8 cellular contexts compared by ENCODE assay signal in genomic region chr15:41115652-41116115, GRCh38. TPM values are rescaled to one million over a fixed set of nuclear protein-coding genes. Genes with fewer than 3 reads are reported as not detected.
DNase-seq lines count a peak whose midpoint lies in the region; ATAC-seq and TF ChIP-seq lines count a peak whose summit lies in the region.

No MANE protein-coding gene starts in this region.

- H3K4me2 ChIP-seq in parathyroid adenoma (ENCODE audit: low read length), result peak overlapping the region; percentile 68

- H3K9me3 ChIP-seq in parathyroid adenoma (ENCODE audit: control insufficient read depth, low read length), result no peaks in the 10 kb centered on the region

- H3K79me2 ChIP-seq in parathyroid adenoma, result peaks cover 5% of the 10 kb centered on the region

- no peaks in the 10 kb centered on the region for H3K36me3 ChIP-seq in parathyroid adenoma (ENCODE audit: control insufficient read depth, insufficient read depth, low read length)

- DNase-seq in Ammon's horn (ENCODE audit: low spot score), result peak; percentile 39
- DNase-seq in SHP77 treated with DMSO at 0.1 percent for 48 hours (lab: John Stamatoyannopoulos, UW), result peak; percentile 50
- DNase-seq in activated naive CD4-positive, alpha-beta T cell treated with Interleukin-2 at 50 U/mL for 16 hours, result peak; percentile 82
- DNase-seq in head of caudate nucleus, result peak in 41 of 42 donors; percentile 48 to 88 (median 71)
- no peak for DNase-seq in type B pancreatic cell (ENCODE audit: extremely low spot score, unreplicated experiment)

- H3K9me3 Mint-ChIP-seq in type B pancreatic cell, result no peaks in the 10 kb centered on the region

- H3K9ac ChIP-seq in parathyroid adenoma, result peak overlapping the region; percentile 89

- peak overlapping the region; percentile 97 for H3K27ac ChIP-seq in parathyroid adenoma

- intact Hi-C loops in head of caudate nucleus (cut with DNase I), result loop anchor here (2.0 to 5.0 kb wide), 3 partner anchors 115 to 223 kb away; partner anchors contain the start of genes CHP1, EXD1 and VPS18

- TF ChIP-seq CTCF in parathyroid adenoma (IDR thresholded peaks at IDR 0.05) (no peak), type B pancreatic cell (conservative IDR thresholded peaks at IDR 0.05) (no peak)

- H3K36me3 Mint-ChIP-seq in type B pancreatic cell, result peaks cover 5% of the 10 kb centered on the region

- no peaks in the 10 kb centered on the region for H3K27me3 ChIP-seq in parathyroid adenoma (ENCODE audit: control insufficient read depth, insufficient read depth, low read length)

- H3K4me3 Mint-ChIP-seq in type B pancreatic cell, result peak overlapping the region; percentile 99

- no peaks in the 10 kb centered on the region for H3K27me3 Mint-ChIP-seq in type B pancreatic cell

- peaks cover 5% of the 10 kb centered on the region for H3K4me1 Mint-ChIP-seq in type B pancreatic cell (ENCODE audit: unreplicated experiment)

- ATAC-seq in GM19043 (IDR thresholded peaks at IDR 0.05; ENCODE audit: low read depth, unreplicated experiment), result peak; percentile 24
- peak; percentile 58 for ATAC-seq in HG03354 (IDR thresholded peaks at IDR 0.05; ENCODE audit: poor library complexity, severe bottlenecking, unreplicated experiment)

- H3K27ac Mint-ChIP-seq in type B pancreatic cell, result peak overlapping the region; percentile 98

- H3K4me3 ChIP-seq in parathyroid adenoma (ENCODE audit: low read depth, low read length), result peak overlapping the region; percentile 98

- peaks cover 3% of the 10 kb centered on the region for H3K4me1 ChIP-seq in parathyroid adenoma

- peak overlapping the region; percentile 97 for H2AFZ ChIP-seq in parathyroid adenoma

RNA-seq across cellular contexts. Expression of gene INO80, which starts 0.4 kb away (rescaled TPM):
- total RNA-seq in type B pancreatic cell (ENCODE audit: low replicate concordance), result 19.7 and 22.3 TPM in 2 replicates
